24 cellular contexts compared by ENCODE assay signal in the genomic region with DNA sequence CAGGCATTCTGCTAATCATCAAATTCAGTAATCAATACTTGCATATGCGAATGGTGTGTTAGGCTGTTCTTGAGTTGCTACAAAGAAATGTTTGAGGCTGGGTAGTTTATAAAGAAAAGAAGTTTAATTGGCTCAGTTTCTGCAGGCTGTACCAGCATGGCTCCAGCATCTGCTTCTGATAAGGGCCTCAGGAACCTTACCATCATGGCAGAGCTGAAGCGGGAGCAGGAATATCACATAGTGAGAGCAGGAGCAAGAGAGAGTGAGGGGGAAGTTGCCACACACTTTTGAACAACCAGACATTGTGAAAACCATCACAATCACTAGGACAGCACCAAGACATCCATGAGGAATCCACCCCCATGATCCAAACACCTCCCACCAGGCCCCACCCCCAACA.
"Had no signal": no experiment of that assay in that cellular context is flagged by ENCODE, and none has a peak within 500 bp of the region (broad histone marks: within the 10 kb centered on the region; RNA-seq: fewer than 3 reads in every experiment).

No MANE protein-coding gene starts in this region.

- H3K4me1 ChIP-seq: colonic mucosa, esophagus muscularis mucosa, esophagus squamous epithelium, foreskin keratinocyte, gastrocnemius medialis, gastroesophageal sphincter, heart left ventricle, heart right ventricle had no signal

- H3K27ac Mint-ChIP-seq: dendritic cell treated with granulocyte-macrophage colony-stimulating factor and Interleukin-4, amounts not matched to agents 40 ng/mL and 50 ng/mL, for 4 days; effector memory CD8-positive, alpha-beta T cell; endodermal cell had no signal

- H3K36me3 ChIP-seq: colonic mucosa, esophagus muscularis mucosa, esophagus squamous epithelium, gastrocnemius medialis, gastroesophageal sphincter, heart left ventricle, heart right ventricle had no signal

- H3K9me3 Mint-ChIP-seq: dendritic cell treated with granulocyte-macrophage colony-stimulating factor and Interleukin-4, amounts not matched to agents 40 ng/mL and 50 ng/mL, for 4 days; endodermal cell had no signal

- H3K27me3 ChIP-seq: colonic mucosa, esophagus muscularis mucosa, esophagus squamous epithelium, foreskin keratinocyte, gastrocnemius medialis, gastroesophageal sphincter, heart left ventricle had no signal

- H3K27ac ChIP-seq: colonic mucosa, coronary artery, dorsolateral prefrontal cortex, epithelial cell of prostate, esophagus muscularis mucosa, esophagus squamous epithelium, foreskin keratinocyte, gastrocnemius medialis, gastroesophageal sphincter, heart left ventricle, heart right ventricle had no signal

- H3K9me3 ChIP-seq: colonic mucosa, esophagus muscularis mucosa, esophagus squamous epithelium, gastrocnemius medialis, gastroesophageal sphincter, heart left ventricle, heart right ventricle had no signal

- H3K4me3 ChIP-seq: colonic mucosa, coronary artery, dorsolateral prefrontal cortex, esophagus muscularis mucosa, esophagus squamous epithelium, gastrocnemius medialis, gastroesophageal sphincter, heart left ventricle, heart right ventricle had no signal

- H3K27me3 Mint-ChIP-seq: dendritic cell treated with granulocyte-macrophage colony-stimulating factor and Interleukin-4, amounts not matched to agents 40 ng/mL and 50 ng/mL, for 4 days; effector memory CD8-positive, alpha-beta T cell had no signal

- DNase-seq: colonic mucosa; cortex of kidney; dermis blood vessel endothelial cell; dorsolateral prefrontal cortex; effector CD4-positive, alpha-beta T cell; effector CD8-positive, alpha-beta T cell; effector memory CD4-positive, alpha-beta T cell; effector memory CD8-positive, alpha-beta T cell; endodermal cell; erythroblast; esophagus squamous epithelium; foreskin fibroblast; foreskin keratinocyte; foreskin melanocyte; gastrocnemius medialis; glutamatergic neuron; head of caudate nucleus; heart left ventricle; heart right ventricle had no signal

- H3K4me3 Mint-ChIP-seq: dendritic cell treated with granulocyte-macrophage colony-stimulating factor and Interleukin-4, amounts not matched to agents 40 ng/mL and 50 ng/mL, for 4 days; effector memory CD8-positive, alpha-beta T cell; endodermal cell had no signal
